ENCODE assay signal across 10 cellular contexts in the genomic region with DNA sequence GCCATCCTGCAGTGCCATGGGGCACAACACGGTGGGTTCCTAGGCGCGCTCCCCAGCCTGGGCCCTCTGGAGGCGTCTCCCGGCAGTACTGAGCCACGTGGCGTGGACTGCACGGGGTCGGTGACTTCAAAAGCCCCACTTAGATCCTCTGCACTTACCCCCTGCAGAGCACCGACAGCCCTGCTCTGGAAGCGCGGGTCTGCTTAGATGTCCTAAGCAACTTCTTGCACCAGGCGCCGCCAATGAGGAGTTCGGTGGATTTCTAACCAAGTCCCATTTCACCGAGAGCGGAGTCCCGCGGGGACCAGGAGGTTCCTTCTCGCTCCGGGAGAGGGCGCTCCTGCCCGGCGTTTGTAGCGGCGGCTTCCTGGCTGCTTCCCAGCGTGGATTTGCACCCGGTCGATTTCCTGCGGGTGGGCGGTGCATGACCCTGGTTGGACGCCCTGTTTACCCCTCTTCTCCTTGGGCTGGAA. TPM values are rescaled to one million over a fixed set of nuclear protein-coding genes. Genes with fewer than 3 reads are reported as not detected.
DNase-seq lines count a peak whose midpoint lies in the region; ATAC-seq, FAIRE-seq and TF ChIP-seq lines count a peak whose summit lies in the region.
"Had no signal": no experiment of that assay in that cellular context is flagged by ENCODE, and none has a peak within 500 bp of the region (broad histone marks: within the 10 kb centered on the region; RNA-seq: fewer than 3 reads in every experiment).

No MANE protein-coding gene starts in this region.

- peak; percentile 58 for DNase-seq in D721Med (ENCODE audit: insufficient read length, low spot score)
- DNase-seq in NCI-H1930 (lab: John Stamatoyannopoulos, UW) = peak; percentile 42 to 60
- peak; percentile 12 to 23 for DNase-seq in erythroblast (lab: John Stamatoyannopoulos, UW)
- DNase-seq in omental fat pad (ENCODE audit: low spot score) = no peak
- DNase-seq in T-helper 1 cell = no peak
- DNase-seq in NCI-H2029 (lab: John Stamatoyannopoulos, UW) = no peak

- ATAC-seq in omental fat pad (ENCODE audit: low FRiP score) = peak; percentile 37
- no peak for ATAC-seq in GM19023 (IDR thresholded peaks at IDR 0.05; ENCODE audit: unreplicated experiment)
- no peak for ATAC-seq in HG02938 (IDR thresholded peaks at IDR 0.05; ENCODE audit: unreplicated experiment)

- no peak for FAIRE-seq in D721Med (lab: Jason Lieb, UNC)

- no peak for TF ChIP-seq POLR2A in erythroblast (IDR thresholded peaks at IDR 0.05; ENCODE audit: low read length)

- TF ChIP-seq CTCF in D721Med (IDR thresholded peaks at IDR 0.05; ENCODE audit: insufficient read depth, missing control alignments) = peak; percentile 45
- TF ChIP-seq CTCF in omental fat pad (IDR thresholded peaks at IDR 0.05) = no peak

RNA-seq across cellular contexts. Expression of a gene that starts 25.2 kb away (rescaled TPM):
- total RNA-seq in omental fat pad = 1 to 10 TPM; 4.8 to 8.4 (median 5.6) TPM

RNA-seq across cellular contexts. Expression of a gene that starts 40.9 kb away (rescaled TPM):
- total RNA-seq in omental fat pad = not detected
- total RNA-seq: myocyte, NCI-H460 had no signal

RNA-seq across cellular contexts. Expression of a gene that starts 50.3 kb away (rescaled TPM):
- not detected for total RNA-seq in omental fat pad
- total RNA-seq: myocyte, NCI-H460 had no signal

RNA-seq across cellular contexts. Expression of a gene that starts 53.7 kb away (rescaled TPM):
- 10 to 100 TPM; 10.8 to 27.0 (median 11.9) TPM for total RNA-seq in omental fat pad
- total RNA-seq: NCI-H460 had no signal

RNA-seq across cellular contexts. Expression of a gene that starts 57.1 kb away (rescaled TPM):
- total RNA-seq in omental fat pad = 10 to 100 TPM in 1 of 4 donors, 1 to 10 TPM in 3; 3.7 to 13.3 (median 7.6) TPM

Comparison
In these comparisons a context has a peak if more than half of its experiments do, and no peak if none do; other contexts are left out.
1. DNase-seq: peak in D721Med (single experiment), NCI-H1930 (2 of 2) and erythroblast (2 of 2); none in omental fat pad (single experiment), T-helper 1 cell (0 of 5) and NCI-H2029 (single experiment).